In genomic region chr9:90684776-90685175, GRCh38 we compare ENCODE assay signal across 31 cellular contexts. TPM values are rescaled to one million over a fixed set of nuclear protein-coding genes. Genes with fewer than 3 reads are reported as not detected.
"Had no signal": no experiment of that assay in that cellular context is flagged by ENCODE, and none has a peak within 500 bp of the region (broad histone marks: within the 10 kb centered on the region; RNA-seq: fewer than 3 reads in every experiment).

No MANE protein-coding gene starts in this region.

- H3K27me3 ChIP-seq: adrenal gland, ascending aorta, breast epithelium, cardiac muscle cell, colonic mucosa had no signal

- DNase-seq: activated CD4-positive, alpha-beta memory T cell treated with anti-CD3 and anti-CD28 coated beads for 36 hours; activated CD4-positive, alpha-beta T cell treated with anti-CD3 and anti-CD28 coated beads for 36 hours; activated CD4-positive, alpha-beta T cell treated with anti-CD3 and anti-CD28 coated beads, Interleukin-2, amount 10 ng/mL, durations not matched to agents 24 days and 14 days; activated CD4-positive, CD25-positive, alpha-beta regulatory T cell; activated CD4-positive, CD25-positive, alpha-beta regulatory T cell treated with anti-CD3 and anti-CD28 coated beads, Interleukin-2, amount 50 U/mL, for 72 hours; activated CD8-positive, alpha-beta memory T cell treated with anti-CD3 and anti-CD28 coated beads, Interleukin-2, amount 10 ng/mL, durations not matched to agents 7 days and 5 days; activated CD8-positive, alpha-beta memory T cell treated with anti-CD3 and anti-CD28 coated beads, Interleukin-2, amount 50 U/mL, for 4 hours; activated CD8-positive, alpha-beta T cell treated with anti-CD3 and anti-CD28 coated beads, Interleukin-2, amount 10 ng/mL, durations not matched to agents 7 days and 5 days; activated effector memory CD4-positive, alpha-beta T cell treated with anti-CD3 and anti-CD28 coated beads, Interleukin-2, amount 50 U/mL, for 16 hours; activated naive CD4-positive, alpha-beta T cell treated with anti-CD3 and anti-CD28 coated beads for 36 hours; activated naive CD8-positive, alpha-beta T cell treated with anti-CD3 and anti-CD28 coated beads for 36 hours; activated naive CD8-positive, alpha-beta T cell treated with anti-CD3 and anti-CD28 coated beads, Interleukin-2, amount 50 U/mL, for 24 hours; activated T-cell treated with anti-CD3 and anti-CD28 coated beads, Interleukin-2, amount 50 U/mL, for 1 hour; activated T-cell treated with anti-CD3 and anti-CD28 coated beads, Interleukin-2, amount 50 U/mL, for 48 hours; adrenal gland; central memory CD4-positive, alpha-beta T cell; cerebellar nuclear complex; colonic mucosa; effector memory CD4-positive, alpha-beta T cell; endodermal cell; foreskin keratinocyte; gastrocnemius medialis; T-helper 2 cell had no signal

- H3K4me1 ChIP-seq: adrenal gland, ascending aorta, breast epithelium, colonic mucosa, foreskin keratinocyte, gastrocnemius medialis had no signal

- H3K27ac ChIP-seq: adrenal gland, ascending aorta, breast epithelium, cardiac muscle cell, colonic mucosa, foreskin keratinocyte, gastrocnemius medialis had no signal

- H3K9me3 ChIP-seq: adrenal gland, ascending aorta, breast epithelium, colonic mucosa, gastrocnemius medialis had no signal

- ATAC-seq: activated CD4-positive, alpha-beta T cell treated with anti-CD3 and anti-CD28 coated beads for 36 hours; activated CD8-positive, alpha-beta memory T cell treated with anti-CD3 and anti-CD28 coated beads, Interleukin-2, amount 10 ng/mL, durations not matched to agents 7 days and 5 days; activated CD8-positive, alpha-beta T cell treated with anti-CD3 and anti-CD28 coated beads, Interleukin-2, amount 10 ng/mL, durations not matched to agents 7 days and 5 days; activated naive CD8-positive, alpha-beta T cell treated with anti-CD3 and anti-CD28 coated beads, Interleukin-2, amount 50 U/mL, for 24 hours; esophagus mucosa; foreskin keratinocyte; gastrocnemius medialis had no signal

- H3K4me3 ChIP-seq: adrenal gland, ascending aorta, breast epithelium, cardiac muscle cell, colonic mucosa, gastrocnemius medialis had no signal

- H3K36me3 ChIP-seq: adrenal gland, ascending aorta, breast epithelium, cardiac muscle cell, colonic mucosa, gastrocnemius medialis had no signal

RNA-seq across cellular contexts. Expression of gene DIRAS2, which starts 42.2 kb away (rescaled TPM):
- total RNA-seq: activated CD4-positive, alpha-beta memory T cell treated with anti-CD3 and anti-CD28 coated beads for 36 hours; activated CD4-positive, alpha-beta T cell treated with anti-CD3 and anti-CD28 coated beads for 36 hours; activated CD4-positive, alpha-beta T cell treated with anti-CD3 and anti-CD28 coated beads, Interleukin-2, amount 10 ng/mL, durations not matched to agents 24 days and 14 days; activated CD8-positive, alpha-beta memory T cell treated with anti-CD3 and anti-CD28 coated beads for 36 hours; activated CD8-positive, alpha-beta memory T cell treated with anti-CD3 and anti-CD28 coated beads, Interleukin-2, amount 10 ng/mL, durations not matched to agents 7 days and 5 days; activated CD8-positive, alpha-beta T cell treated with anti-CD3 and anti-CD28 coated beads, Interleukin-2, amount 10 ng/mL, durations not matched to agents 7 days and 5 days; activated naive CD4-positive, alpha-beta T cell treated with anti-CD3 and anti-CD28 coated beads for 36 hours; activated naive CD8-positive, alpha-beta T cell treated with anti-CD3 and anti-CD28 coated beads for 36 hours; activated T-helper 1 cell treated with anti-CD3 and anti-CD28 coated beads, Interleukin-12 subunit alpha, Interleukin-12 subunit beta, Interleukin-2, Interleukin-4 antibody, amounts not matched to agents 30 ng/mL and 10 ng/mL and 1 ng/mL, durations not matched to agents 14 hours and 24 hours and 36 hours; activated T-helper 2 cell treated with anti-CD3 and anti-CD28 coated beads, Interferon-gamma antibody, Interleukin-2, Interleukin-4, amounts not matched to agents 10 μg/mL and 5 μg/mL and 100 μg/mL, durations not matched to agents 14 hours and 24 hours and 36 hours; ascending aorta; esophagus mucosa; foreskin keratinocyte; gastrocnemius medialis; T-helper 1 cell treated with Interleukin-12 subunit alpha and Interleukin-12 subunit beta and Interleukin-4 antibody, amounts not matched to agents 30 ng/mL and 1 ng/mL, for 36 hours had no signal
